In the genomic region with DNA sequence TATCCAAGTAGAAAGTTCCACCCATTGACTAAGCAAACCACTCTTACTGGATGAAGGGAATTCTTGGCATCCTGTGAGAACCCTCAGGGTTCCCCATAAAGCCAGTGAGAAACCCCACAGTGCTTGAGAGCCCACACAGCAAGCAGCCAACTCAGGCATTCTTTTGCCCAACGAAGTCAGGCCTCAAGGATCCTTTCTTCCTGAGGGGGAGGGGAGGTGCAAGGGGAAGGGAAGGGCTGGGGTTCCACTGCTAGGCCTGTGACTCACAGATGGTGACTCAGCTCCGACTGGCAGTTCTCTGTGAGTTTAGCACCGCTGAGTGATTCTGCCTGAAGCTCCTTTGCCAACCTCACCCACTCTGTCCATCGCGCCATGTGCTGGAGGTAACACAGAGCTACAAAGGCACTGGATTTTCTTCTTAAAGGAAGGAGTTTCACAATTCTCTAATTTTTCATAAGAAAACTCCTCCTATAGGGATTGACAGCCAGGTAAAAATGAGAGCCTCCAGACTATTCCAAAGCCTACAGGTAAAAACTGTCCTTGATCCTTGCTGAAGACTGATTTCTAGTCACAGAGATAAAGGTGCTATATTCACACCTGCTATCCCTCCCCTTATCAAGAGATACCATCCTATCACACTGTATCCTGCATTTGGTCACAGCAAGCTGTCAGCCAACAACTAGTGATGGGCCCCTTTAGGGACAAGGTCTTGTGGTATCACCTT, we compare ENCODE assay signal across 1 cellular context.
TF ChIP-seq lines count a peak whose summit lies in the region.

No MANE protein-coding gene starts in this region.

TF ChIP-seq in K562, 482 proteins besides CTCF, POLR2A, EP300 and RAD21 (continued from another document and continues in another):
- TF ChIP-seq, protein P1, sequence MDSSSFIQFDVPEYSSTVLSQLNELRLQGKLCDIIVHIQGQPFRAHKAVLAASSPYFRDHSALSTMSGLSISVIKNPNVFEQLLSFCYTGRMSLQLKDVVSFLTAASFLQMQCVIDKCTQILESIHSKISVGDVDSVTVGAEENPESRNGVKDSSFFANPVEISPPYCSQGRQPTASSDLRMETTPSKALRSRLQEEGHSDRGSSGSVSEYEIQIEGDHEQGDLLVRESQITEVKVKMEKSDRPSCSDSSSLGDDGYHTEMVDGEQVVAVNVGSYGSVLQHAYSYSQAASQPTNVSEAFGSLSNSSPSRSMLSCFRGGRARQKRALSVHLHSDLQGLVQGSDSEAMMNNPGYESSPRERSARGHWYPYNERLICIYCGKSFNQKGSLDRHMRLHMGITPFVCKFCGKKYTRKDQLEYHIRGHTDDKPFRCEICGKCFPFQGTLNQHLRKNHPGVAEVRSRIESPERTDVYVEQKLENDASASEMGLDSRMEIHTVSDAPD (CRISPR knock-in tag; IDR thresholded peaks at IDR 0.05) = no peak
- TF ChIP-seq GTF2A2 (tag; IDR thresholded peaks at IDR 0.05) (no peak), FOXJ2 (tag; IDR thresholded peaks at IDR 0.05) (no peak), NR2C2 (CRISPR knock-in tag; IDR thresholded peaks at IDR 0.05) (no peak), NR2C2 (tag; IDR thresholded peaks at IDR 0.05) (no peak), ZNF699 (CRISPR knock-in tag; IDR thresholded peaks at IDR 0.05; ENCODE audit: insufficient replicate concordance) (no peak), ZNF184 (CRISPR knock-in tag; IDR thresholded peaks at IDR 0.05) (no peak), ETV6 (IDR thresholded peaks at IDR 0.05; ENCODE audit: borderline replicate concordance in 1 of 2, low read depth in 2 of 2, low read length in 1 of 2) (no peak), ETV6 (CRISPR knock-in tag; IDR thresholded peaks at IDR 0.05; ENCODE audit: borderline replicate concordance) (no peak), EZH2 (IDR thresholded peaks at IDR 0.05; ENCODE audit: borderline replicate concordance, low read depth, low read length) (no peak), ETV1 (tag; conservative IDR thresholded peaks at IDR 0.05; ENCODE audit: low read depth) (peak; percentile 70), ZNF75A (CRISPR knock-in tag; IDR thresholded peaks at IDR 0.05) (no peak), ZNF79 (CRISPR knock-in tag; IDR thresholded peaks at IDR 0.05; ENCODE audit: low read depth) (no peak), ARID1B (IDR thresholded peaks at IDR 0.05) (peak; percentile 91), PRPF4 (IDR thresholded peaks at IDR 0.05; ENCODE audit: insufficient read depth, low read depth, low read length, poor library complexity, severe bottlenecking) (no peak), SRSF1 (IDR thresholded peaks at IDR 0.05; ENCODE audit: low read depth, low read length) (no peak), FOXJ3 (CRISPR knock-in tag; IDR thresholded peaks at IDR 0.05) (no peak), NFIC (IDR thresholded peaks at IDR 0.05) (0 out of 2 replicates have a peak, but pooled peaks have one; percentile 6), XRCC3 (IDR thresholded peaks at IDR 0.05) (no peak), BCOR (IDR thresholded peaks at IDR 0.05) (no peak), FOSL1 (tag; conservative IDR thresholded peaks at IDR 0.05) (peak; percentile 99), ARID2 (IDR thresholded peaks at IDR 0.05) (no peak), RBFOX2 (IDR thresholded peaks at IDR 0.05; ENCODE audit: low read depth, low read length) (peak; percentile 53; the same call in 1 of the 2 replicates), RBM25 (IDR thresholded peaks at IDR 0.05; ENCODE audit: low read depth, low read length, severe bottlenecking) (no peak), XRCC4 (IDR thresholded peaks at IDR 0.05; ENCODE audit: extremely low read depth, insufficient read depth, insufficient read length) (no peak), SRF (CRISPR knock-in tag; IDR thresholded peaks at IDR 0.05) (peak in 1 of 2 experiments; percentile 48; a peak in 1 of 4 replicates), HMG20A (CRISPR knock-in tag; conservative IDR thresholded peaks at IDR 0.05) (no peak), CCNT2 (IDR thresholded peaks at IDR 0.05; ENCODE audit: borderline replicate concordance, extremely low read depth, insufficient read length, low read depth, low read length) (peak; percentile 12), ZNF778 (CRISPR knock-in tag; IDR thresholded peaks at IDR 0.05) (no peak), CBX3 (IDR thresholded peaks at IDR 0.05; ENCODE audit: borderline replicate concordance in 1 of 2, low read length in 2 of 2) (peak in 1 of 2 experiments; percentile 14; a peak in 1 of 3 replicates), C11orf30 (IDR thresholded peaks at IDR 0.05; ENCODE audit: low read depth) (peak; percentile 88), BRD4 (IDR thresholded peaks at IDR 0.05) (no peak), RFX7 (CRISPR knock-in tag; IDR thresholded peaks at IDR 0.05) (no peak)
- TF ChIP-seq, protein P2, sequence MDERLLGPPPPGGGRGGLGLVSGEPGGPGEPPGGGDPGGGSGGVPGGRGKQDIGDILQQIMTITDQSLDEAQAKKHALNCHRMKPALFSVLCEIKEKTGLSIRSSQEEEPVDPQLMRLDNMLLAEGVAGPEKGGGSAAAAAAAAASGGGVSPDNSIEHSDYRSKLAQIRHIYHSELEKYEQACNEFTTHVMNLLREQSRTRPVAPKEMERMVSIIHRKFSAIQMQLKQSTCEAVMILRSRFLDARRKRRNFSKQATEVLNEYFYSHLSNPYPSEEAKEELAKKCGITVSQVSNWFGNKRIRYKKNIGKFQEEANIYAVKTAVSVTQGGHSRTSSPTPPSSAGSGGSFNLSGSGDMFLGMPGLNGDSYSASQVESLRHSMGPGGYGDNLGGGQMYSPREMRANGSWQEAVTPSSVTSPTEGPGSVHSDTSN (CRISPR knock-in tag; IDR thresholded peaks at IDR 0.05; ENCODE audit: low read depth) = no peak
- TF ChIP-seq, protein P2 (tag; conservative IDR thresholded peaks at IDR 0.05; ENCODE audit: low read depth) = peak; percentile 25; the same call in 1 of the 2 replicates
- TF ChIP-seq, protein P3, sequence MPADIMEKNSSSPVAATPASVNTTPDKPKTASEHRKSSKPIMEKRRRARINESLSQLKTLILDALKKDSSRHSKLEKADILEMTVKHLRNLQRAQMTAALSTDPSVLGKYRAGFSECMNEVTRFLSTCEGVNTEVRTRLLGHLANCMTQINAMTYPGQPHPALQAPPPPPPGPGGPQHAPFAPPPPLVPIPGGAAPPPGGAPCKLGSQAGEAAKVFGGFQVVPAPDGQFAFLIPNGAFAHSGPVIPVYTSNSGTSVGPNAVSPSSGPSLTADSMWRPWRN (IDR thresholded peaks at IDR 0.05; ENCODE audit: low read depth) = no peak
- TF ChIP-seq, protein P4, sequence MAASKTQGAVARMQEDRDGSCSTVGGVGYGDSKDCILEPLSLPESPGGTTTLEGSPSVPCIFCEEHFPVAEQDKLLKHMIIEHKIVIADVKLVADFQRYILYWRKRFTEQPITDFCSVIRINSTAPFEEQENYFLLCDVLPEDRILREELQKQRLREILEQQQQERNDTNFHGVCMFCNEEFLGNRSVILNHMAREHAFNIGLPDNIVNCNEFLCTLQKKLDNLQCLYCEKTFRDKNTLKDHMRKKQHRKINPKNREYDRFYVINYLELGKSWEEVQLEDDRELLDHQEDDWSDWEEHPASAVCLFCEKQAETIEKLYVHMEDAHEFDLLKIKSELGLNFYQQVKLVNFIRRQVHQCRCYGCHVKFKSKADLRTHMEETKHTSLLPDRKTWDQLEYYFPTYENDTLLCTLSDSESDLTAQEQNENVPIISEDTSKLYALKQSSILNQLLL (CRISPR knock-in tag; IDR thresholded peaks at IDR 0.05; ENCODE audit: borderline replicate concordance) = no peak
- TF ChIP-seq, protein P5, sequence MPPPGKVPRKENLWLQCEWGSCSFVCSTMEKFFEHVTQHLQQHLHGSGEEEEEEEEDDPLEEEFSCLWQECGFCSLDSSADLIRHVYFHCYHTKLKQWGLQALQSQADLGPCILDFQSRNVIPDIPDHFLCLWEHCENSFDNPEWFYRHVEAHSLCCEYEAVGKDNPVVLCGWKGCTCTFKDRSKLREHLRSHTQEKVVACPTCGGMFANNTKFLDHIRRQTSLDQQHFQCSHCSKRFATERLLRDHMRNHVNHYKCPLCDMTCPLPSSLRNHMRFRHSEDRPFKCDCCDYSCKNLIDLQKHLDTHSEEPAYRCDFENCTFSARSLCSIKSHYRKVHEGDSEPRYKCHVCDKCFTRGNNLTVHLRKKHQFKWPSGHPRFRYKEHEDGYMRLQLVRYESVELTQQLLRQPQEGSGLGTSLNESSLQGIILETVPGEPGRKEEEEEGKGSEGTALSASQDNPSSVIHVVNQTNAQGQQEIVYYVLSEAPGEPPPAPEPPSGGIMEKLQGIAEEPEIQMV (tag; conservative IDR thresholded peaks at IDR 0.05; ENCODE audit: low read depth) = no peak
- TF ChIP-seq, protein P6, sequence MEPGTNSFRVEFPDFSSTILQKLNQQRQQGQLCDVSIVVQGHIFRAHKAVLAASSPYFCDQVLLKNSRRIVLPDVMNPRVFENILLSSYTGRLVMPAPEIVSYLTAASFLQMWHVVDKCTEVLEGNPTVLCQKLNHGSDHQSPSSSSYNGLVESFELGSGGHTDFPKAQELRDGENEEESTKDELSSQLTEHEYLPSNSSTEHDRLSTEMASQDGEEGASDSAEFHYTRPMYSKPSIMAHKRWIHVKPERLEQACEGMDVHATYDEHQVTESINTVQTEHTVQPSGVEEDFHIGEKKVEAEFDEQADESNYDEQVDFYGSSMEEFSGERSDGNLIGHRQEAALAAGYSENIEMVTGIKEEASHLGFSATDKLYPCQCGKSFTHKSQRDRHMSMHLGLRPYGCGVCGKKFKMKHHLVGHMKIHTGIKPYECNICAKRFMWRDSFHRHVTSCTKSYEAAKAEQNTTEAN (CRISPR knock-in tag; IDR thresholded peaks at IDR 0.05) = peak; percentile 65; the same call in 1 of the 2 replicates
- TF ChIP-seq, protein P7, sequence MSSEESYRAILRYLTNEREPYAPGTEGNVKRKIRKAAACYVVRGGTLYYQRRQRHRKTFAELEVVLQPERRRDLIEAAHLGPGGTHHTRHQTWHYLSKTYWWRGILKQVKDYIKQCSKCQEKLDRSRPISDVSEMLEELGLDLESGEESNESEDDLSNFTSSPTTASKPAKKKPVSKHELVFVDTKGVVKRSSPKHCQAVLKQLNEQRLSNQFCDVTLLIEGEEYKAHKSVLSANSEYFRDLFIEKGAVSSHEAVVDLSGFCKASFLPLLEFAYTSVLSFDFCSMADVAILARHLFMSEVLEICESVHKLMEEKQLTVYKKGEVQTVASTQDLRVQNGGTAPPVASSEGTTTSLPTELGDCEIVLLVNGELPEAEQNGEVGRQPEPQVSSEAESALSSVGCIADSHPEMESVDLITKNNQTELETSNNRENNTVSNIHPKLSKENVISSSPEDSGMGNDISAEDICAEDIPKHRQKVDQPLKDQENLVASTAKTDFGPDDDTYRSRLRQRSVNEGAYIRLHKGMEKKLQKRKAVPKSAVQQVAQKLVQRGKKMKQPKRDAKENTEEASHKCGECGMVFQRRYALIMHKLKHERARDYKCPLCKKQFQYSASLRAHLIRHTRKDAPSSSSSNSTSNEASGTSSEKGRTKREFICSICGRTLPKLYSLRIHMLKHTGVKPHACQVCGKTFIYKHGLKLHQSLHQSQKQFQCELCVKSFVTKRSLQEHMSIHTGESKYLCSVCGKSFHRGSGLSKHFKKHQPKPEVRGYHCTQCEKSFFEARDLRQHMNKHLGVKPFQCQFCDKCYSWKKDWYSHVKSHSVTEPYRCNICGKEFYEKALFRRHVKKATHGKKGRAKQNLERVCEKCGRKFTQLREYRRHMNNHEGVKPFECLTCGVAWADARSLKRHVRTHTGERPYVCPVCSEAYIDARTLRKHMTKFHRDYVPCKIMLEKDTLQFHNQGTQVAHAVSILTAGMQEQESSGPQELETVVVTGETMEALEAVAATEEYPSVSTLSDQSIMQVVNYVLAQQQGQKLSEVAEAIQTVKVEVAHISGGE (CRISPR knock-in tag; IDR thresholded peaks at IDR 0.05) = 0 out of 6 replicates have a peak, but pooled peaks of 1 of the 3 experiments have one; percentile 22
- TF ChIP-seq, protein P8, sequence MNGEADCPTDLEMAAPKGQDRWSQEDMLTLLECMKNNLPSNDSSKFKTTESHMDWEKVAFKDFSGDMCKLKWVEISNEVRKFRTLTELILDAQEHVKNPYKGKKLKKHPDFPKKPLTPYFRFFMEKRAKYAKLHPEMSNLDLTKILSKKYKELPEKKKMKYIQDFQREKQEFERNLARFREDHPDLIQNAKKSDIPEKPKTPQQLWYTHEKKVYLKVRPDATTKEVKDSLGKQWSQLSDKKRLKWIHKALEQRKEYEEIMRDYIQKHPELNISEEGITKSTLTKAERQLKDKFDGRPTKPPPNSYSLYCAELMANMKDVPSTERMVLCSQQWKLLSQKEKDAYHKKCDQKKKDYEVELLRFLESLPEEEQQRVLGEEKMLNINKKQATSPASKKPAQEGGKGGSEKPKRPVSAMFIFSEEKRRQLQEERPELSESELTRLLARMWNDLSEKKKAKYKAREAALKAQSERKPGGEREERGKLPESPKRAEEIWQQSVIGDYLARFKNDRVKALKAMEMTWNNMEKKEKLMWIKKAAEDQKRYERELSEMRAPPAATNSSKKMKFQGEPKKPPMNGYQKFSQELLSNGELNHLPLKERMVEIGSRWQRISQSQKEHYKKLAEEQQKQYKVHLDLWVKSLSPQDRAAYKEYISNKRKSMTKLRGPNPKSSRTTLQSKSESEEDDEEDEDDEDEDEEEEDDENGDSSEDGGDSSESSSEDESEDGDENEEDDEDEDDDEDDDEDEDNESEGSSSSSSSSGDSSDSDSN (IDR thresholded peaks at IDR 0.05; ENCODE audit: borderline replicate concordance in 1 of 2, low read depth in 2 of 2, low read length in 2 of 2) = no peak
- TF ChIP-seq, protein P9, sequence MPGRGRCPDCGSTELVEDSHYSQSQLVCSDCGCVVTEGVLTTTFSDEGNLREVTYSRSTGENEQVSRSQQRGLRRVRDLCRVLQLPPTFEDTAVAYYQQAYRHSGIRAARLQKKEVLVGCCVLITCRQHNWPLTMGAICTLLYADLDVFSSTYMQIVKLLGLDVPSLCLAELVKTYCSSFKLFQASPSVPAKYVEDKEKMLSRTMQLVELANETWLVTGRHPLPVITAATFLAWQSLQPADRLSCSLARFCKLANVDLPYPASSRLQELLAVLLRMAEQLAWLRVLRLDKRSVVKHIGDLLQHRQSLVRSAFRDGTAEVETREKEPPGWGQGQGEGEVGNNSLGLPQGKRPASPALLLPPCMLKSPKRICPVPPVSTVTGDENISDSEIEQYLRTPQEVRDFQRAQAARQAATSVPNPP (IDR thresholded peaks at IDR 0.05; ENCODE audit: borderline replicate concordance, insufficient read depth, insufficient read length) = no peak
- TF ChIP-seq, protein P10, sequence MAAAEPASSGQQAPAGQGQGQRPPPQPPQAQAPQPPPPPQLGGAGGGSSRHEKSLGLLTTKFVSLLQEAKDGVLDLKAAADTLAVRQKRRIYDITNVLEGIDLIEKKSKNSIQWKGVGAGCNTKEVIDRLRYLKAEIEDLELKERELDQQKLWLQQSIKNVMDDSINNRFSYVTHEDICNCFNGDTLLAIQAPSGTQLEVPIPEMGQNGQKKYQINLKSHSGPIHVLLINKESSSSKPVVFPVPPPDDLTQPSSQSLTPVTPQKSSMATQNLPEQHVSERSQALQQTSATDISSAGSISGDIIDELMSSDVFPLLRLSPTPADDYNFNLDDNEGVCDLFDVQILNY (CRISPR knock-in tag; IDR thresholded peaks at IDR 0.05) = peak; percentile 44; the same call in 1 of the 2 replicates
